Comparison of ENCODE assay signal across 11 cellular contexts in genomic region chr7:74789200-74789736, GRCh38. TPM values are rescaled to one million over a fixed set of nuclear protein-coding genes. Genes with fewer than 3 reads are reported as not detected.
A peak's percentile ranks its signal among the peaks of the same experiment; 100 is the strongest.
DNase-seq lines count a peak whose midpoint lies in the region; ATAC-seq, FAIRE-seq and TF ChIP-seq lines count a peak whose summit lies in the region.
"Not testable (repeated sequence)": the region's sequence is repeated elsewhere in the genome, so short reads cannot be mapped to it uniquely, and the experiment has no call there.
"Had no signal": no experiment of that assay in that cellular context is flagged by ENCODE, and none has a peak within 500 bp of the region (broad histone marks: within the 10 kb centered on the region; RNA-seq: fewer than 3 reads in every experiment).

No MANE protein-coding gene starts in this region.

- not testable (repeated sequence) for H3K79me2 ChIP-seq in PC-3 (ENCODE audit: low read length); HepG2 (ENCODE audit: insufficient read depth, low read length)

- H3K36me3 ChIP-seq in PC-3 (ENCODE audit: low read depth, low read length); HepG2 (replicated peaks in 1 of 2; ENCODE audit: control insufficient read depth in 1 of 2, insufficient read depth in 2 of 2, low read length in 2 of 2); pancreas; upper lobe of right lung: not testable (repeated sequence)

- H3K9me3 Mint-ChIP-seq in CD14-positive monocyte, result not testable (repeated sequence)

- CTCF ChIA-PET in PC-3 (lab: Charles Lee); HepG2 (lab: Yijun Ruan, JAX; ENCODE audit: low intra/inter-chr PET ratio, low total read pairs): not testable (repeated sequence)

- H3K27me3 Mint-ChIP-seq in CD14-positive monocyte (ENCODE audit: low read depth in 3 of 3), result not testable (repeated sequence)

- peak overlapping the region in 5 of 7 donors; percentile 41 to 79 (median 69) for H3K27ac Mint-ChIP-seq in CD14-positive monocyte

- H3K9ac ChIP-seq in PC-3 (ENCODE audit: low read length); HepG2 (ENCODE audit: insufficient read depth, low read depth, low read length): not testable (repeated sequence)

- FAIRE-seq in HepG2 (lab: Jason Lieb, UNC); pancreas (lab: Jason Lieb, UNC): not testable (repeated sequence)

- DNase-seq in CD14-positive monocyte (ENCODE audit: low spot score); PC-3; Right ventricle myocardium inferior (ENCODE audit: missing footprints); HepG2 (ENCODE audit: low spot score); pancreas; upper lobe of right lung: not testable (repeated sequence)

- not testable (repeated sequence) for H3K4me1 Mint-ChIP-seq in CD14-positive monocyte

- TSS peak; percentile 78 for BruUV-seq in PC-3 (replicated peaks; lab: Mats Ljungman, UMichigan)
- not testable (repeated sequence) for BruUV-seq in HepG2 (replicated peaks; lab: Mats Ljungman, UMichigan)

- not testable (repeated sequence) for TF ChIP-seq RAD21 in HepG2 (CRISPR knock-in tag; IDR thresholded peaks at IDR 0.05)

- not testable (repeated sequence) for H3K27me3 ChIP-seq in PC-3 (ENCODE audit: low read length); HepG2 (ENCODE audit: control insufficient read depth in 1 of 2, insufficient read depth in 2 of 2, low read length in 2 of 2); pancreas; upper lobe of right lung

- not testable (repeated sequence) for H3F3A ChIP-seq in PC-3 (ENCODE audit: low read length, unreplicated experiment)

- not testable (repeated sequence) for H3K4me1 ChIP-seq in PC-3 (ENCODE audit: insufficient read depth, low read length); HepG2 (ENCODE audit: insufficient read depth, low read length); pancreas; upper lobe of right lung

- ATAC-seq in GM21447 (IDR thresholded peaks at IDR 0.05; ENCODE audit: unreplicated experiment) (peak; percentile 5), HG03039 (IDR thresholded peaks at IDR 0.05; ENCODE audit: unreplicated experiment) (peak; percentile 0), PC-3 (peak; percentile 14), Right ventricle myocardium inferior (peak; percentile 18), HepG2 (peak; percentile 40), pancreas (peak; percentile 3 to 28 (median 14)), upper lobe of right lung (peak; percentile 59)

- TF ChIP-seq POLR2A in HepG2 (IDR thresholded peaks at IDR 0.05; ENCODE audit: insufficient read depth in 1 of 2, low read depth in 2 of 2, low read length in 2 of 2), result not testable (repeated sequence)

- in situ Hi-C loops in HepG2 (cut with HindIII; ENCODE audit: extremely low pct_ligation_motif_present, low pct_unique_long_range_greater_than_20kb), result not testable (repeated sequence)

- not testable (repeated sequence) for H3K4me2 ChIP-seq in PC-3 (ENCODE audit: low read length); HepG2 (ENCODE audit: low read depth, low read length)

- 0% methylated on average over 3 of the region's 24 CpGs for WGBS in HepG2 (ENCODE audit: low lambda C conversion rate)
- whole genome bisulfite sequencing in pancreas, 2 donors, result 0 to 12% methylated on average over 1 to 3 of the region's 24 CpGs

- not testable (repeated sequence) for H4K20me1 ChIP-seq in PC-3 (ENCODE audit: low read length); HepG2 (ENCODE audit: insufficient read depth, low read length)

- H3K4me3 Mint-ChIP-seq in CD14-positive monocyte, result not testable (repeated sequence)

- H3K36me3 Mint-ChIP-seq in CD14-positive monocyte, result not testable (repeated sequence)

- not testable (repeated sequence) for TF ChIP-seq CTCF in CD14-positive monocyte (IDR thresholded peaks at IDR 0.05); PC-3 (conservative IDR thresholded peaks at IDR 0.05; ENCODE audit: low read depth, low read length); HepG2 (CRISPR knock-in tag; IDR thresholded peaks at IDR 0.05); pancreas (IDR thresholded peaks at IDR 0.05); upper lobe of right lung (IDR thresholded peaks at IDR 0.05)

- H3K9me3 ChIP-seq in PC-3 (ENCODE audit: low read length); HepG2 (ENCODE audit: low read length); pancreas; upper lobe of right lung: not testable (repeated sequence)

- H2AFZ ChIP-seq in PC-3 (ENCODE audit: low read length); HepG2 (ENCODE audit: low read length): not testable (repeated sequence)

- TF ChIP-seq EP300 in HepG2 (IDR thresholded peaks at IDR 0.05; ENCODE audit: low read depth in 2 of 2, low read length in 2 of 2); HepG2 (CRISPR knock-in tag; IDR thresholded peaks at IDR 0.05; ENCODE audit: borderline replicate concordance): not testable (repeated sequence)

- not testable (repeated sequence) for H3K27ac ChIP-seq in PC-3 (ENCODE audit: low read length); HepG2 (ENCODE audit: extremely low read length, insufficient read depth, low read length); pancreas; upper lobe of right lung

- intact Hi-C loops in CD14-positive monocyte (cut with micrococcal nuclease); PC-3 (cut with micrococcal nuclease); Right ventricle myocardium inferior (cut with DNase I); HepG2 (cut with micrococcal nuclease; ENCODE audit: unreplicated experiment); pancreas (cut with DNase I); upper lobe of right lung (cut with DNase I): not testable (repeated sequence)

- not testable (repeated sequence) for H3K4me3 ChIP-seq in PC-3 (ENCODE audit: low read length); HepG2 (replicated peaks in 1 of 3; ENCODE audit: insufficient read depth in 1 of 3, low read depth in 2 of 3, low read length in 3 of 3); pancreas; upper lobe of right lung

- H3K9me2 ChIP-seq in PC-3 (replicated peaks; ENCODE audit: low read length), result not testable (repeated sequence)

- POLR2A ChIA-PET in PC-3 (lab: Charles Lee; ENCODE audit: unreplicated experiment); HepG2 (lab: Yijun Ruan, JAX): not testable (repeated sequence)

TF ChIP-seq in HepG2, 621 proteins besides CTCF, POLR2A, EP300 and RAD21:
- 0 out of 2 replicates have a peak, but pooled peaks have one; percentile 9 for TF ChIP-seq ZNF629 (CRISPR knock-in tag; conservative IDR thresholded peaks at IDR 0.05)

RNA-seq across cellular contexts. Expression of gene NCF1, which starts 15.5 kb away (rescaled TPM):
- polyA plus RNA-seq in CD14-positive monocyte (100 to 1,000 TPM; 489 to 508 TPM), HepG2 (2011; rRNA removed) (0.09 and 0.13 TPM in 2 replicates), pancreas (1 to 10 TPM in 1 of 2 donors, under 1 TPM in 1; 0.99 to 1.1 TPM)
- total RNA-seq in PC-3 (2014; rRNA removed) (not detected in 2 replicates), Right ventricle myocardium inferior (4.2 TPM), HepG2 (2016; rRNA removed; fragmentation: Illumina TruSeq; extraction: Trizol) (not detected in 2 replicates), pancreas (1 to 10 TPM in 3 of 6 donors, under 1 TPM in 2, not detected in 1; 0.32 to 4.6 (median 1.3) TPM), upper lobe of right lung (32.8 TPM)
- not detected in 2 replicates for total RNA-seq in HepG2 (2016; cell fraction: cytosol; rRNA removed; fragmentation: Illumina TruSeq; extraction: Trizol; ENCODE audit: low read depth)
- total RNA-seq in HepG2 (2016; cell fraction: insoluble cytoplasmic fraction; rRNA removed; fragmentation: Illumina TruSeq; extraction: Trizol), result not detected in 2 replicates
- 0.10 TPM in 1 of 2 replicates, not detected in the other for total RNA-seq in HepG2 (2016; cell fraction: membrane; rRNA removed; fragmentation: Illumina TruSeq; extraction: Trizol)
- total RNA-seq in HepG2 (2016; cell fraction: nucleus; rRNA removed; fragmentation: Illumina TruSeq; extraction: Trizol), result not detected in 2 replicates
- polyA plus RNA-seq in HepG2 (2011; cell fraction: cytosol; rRNA removed), result 0.17 and 0.28 TPM in 2 replicates
- polyA plus RNA-seq in HepG2 (2011; cell fraction: nucleus; rRNA removed), result 0.33 and 1.7 TPM in 2 replicates
- polyA plus RNA-seq in HepG2 (2012), result 0.09 TPM in 1 of 2 replicates, not detected in the other
- not detected in 2 replicates for polyA plus RNA-seq in HepG2 (2016; cell fraction: cytosol; fragmentation: Illumina TruSeq; extraction: Trizol; ENCODE audit: low read depth)
- polyA plus RNA-seq in HepG2 (2016; cell fraction: insoluble cytoplasmic fraction; fragmentation: Illumina TruSeq; extraction: Trizol; ENCODE audit: low read depth), result not detected in 2 replicates
- polyA plus RNA-seq in HepG2 (2016; cell fraction: membrane; fragmentation: Illumina TruSeq; extraction: Trizol; ENCODE audit: low read depth), result not detected in 2 replicates
- polyA plus RNA-seq in HepG2 (2016; cell fraction: nucleus; fragmentation: Illumina TruSeq; extraction: Trizol; ENCODE audit: insufficient read depth, low read depth), result not detected in 2 replicates
- 0.37 TPM in 1 of 2 replicates, not detected in the other for polyA minus RNA-seq in HepG2 (2011; rRNA and poly(A)+ RNA removed; ENCODE audit: low replicate concordance)
- polyA minus RNA-seq in HepG2 (2011; cell fraction: cytosol; rRNA and poly(A)+ RNA removed), result not detected in 2 replicates
- not detected in 2 replicates for polyA minus RNA-seq in HepG2 (2011; cell fraction: nucleus; rRNA and poly(A)+ RNA removed)
- total RNA-seq: HT-29, IMR-90 had no signal
- polyA plus RNA-seq: BJ, IMR-90 had no signal

Comparison
In these comparisons a context has a peak if more than half of its experiments do, and no peak if none do; other contexts are left out.
1. ATAC-seq: peak in every context shown above with its lines; median percentile 59 in upper lobe of right lung; 40 in HepG2; 18 in Right ventricle myocardium inferior; 14 in PC-3; 14 in pancreas; 5 in GM21447; 0 in HG03039.